8 cellular contexts compared by ENCODE assay signal in the genomic region with DNA sequence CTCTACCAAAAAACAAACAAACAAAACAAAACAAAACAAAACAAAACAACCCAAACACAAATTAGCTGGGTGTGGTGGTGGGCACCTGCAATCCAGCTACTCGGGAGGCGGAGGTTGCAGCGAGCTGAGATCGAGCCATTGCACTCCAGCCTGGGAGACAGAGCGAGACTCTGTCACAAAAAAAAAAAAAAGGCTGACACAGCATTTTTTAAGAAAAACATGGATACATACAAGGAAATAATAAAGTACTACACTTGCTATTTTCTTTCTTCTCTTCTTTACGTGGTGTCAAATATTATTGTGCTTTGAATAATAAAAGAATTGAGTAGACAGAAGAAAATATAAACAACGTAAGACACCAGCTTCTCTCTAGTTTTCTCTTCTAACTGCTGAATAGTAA.
"Had no signal": no experiment of that assay in that cellular context is flagged by ENCODE, and none has a peak within 500 bp of the region (broad histone marks: within the 10 kb centered on the region; RNA-seq: fewer than 3 reads in every experiment).

No MANE protein-coding gene starts in this region.

- H3K27ac ChIP-seq: GM23248, HL-60 had no signal

- H3K9ac ChIP-seq: GM23248 had no signal

- H3K4me3 ChIP-seq: GM23248 had no signal

- DNase-seq: GM23248, GOT3, H9, HCEC 1CT, Kasumi-1, KG1 had no signal

- H2AFZ ChIP-seq: GM23248 had no signal

- FAIRE-seq: H54 had no signal
